In the genomic region with DNA sequence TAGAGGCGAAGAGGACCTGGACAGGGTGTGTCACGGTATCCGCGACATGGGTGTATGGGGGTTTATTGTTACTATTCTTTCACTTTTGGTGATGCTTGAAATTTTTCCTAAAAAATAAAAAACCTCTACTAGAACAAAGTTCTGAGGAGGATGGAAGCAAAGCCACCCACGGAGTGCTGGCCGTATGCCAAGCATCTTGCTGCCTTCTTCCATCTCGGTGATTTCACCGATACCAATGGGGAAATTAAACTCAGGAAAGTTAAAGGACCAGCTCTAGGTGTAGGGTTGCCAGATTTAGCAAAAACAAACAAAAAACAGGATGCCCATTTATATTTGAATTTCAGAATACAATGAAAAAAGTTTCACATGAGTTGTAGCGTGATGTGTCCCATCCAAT, we compare ENCODE assay signal across 1 cellular context.
TF ChIP-seq lines count a peak whose summit lies in the region.

No MANE protein-coding gene starts in this region.

TF ChIP-seq in WTC11, 78 proteins besides CTCF, POLR2A, EP300 and RAD21 (continued from another document):
- TF ChIP-seq PRDM15 (CRISPR knock-in tag; IDR thresholded peaks at IDR 0.05) = no peak
- no peak for TF ChIP-seq USF2 (CRISPR knock-in tag; IDR thresholded peaks at IDR 0.05)
- no peak for TF ChIP-seq SMAD4 (CRISPR knock-in tag; IDR thresholded peaks at IDR 0.05)
- TF ChIP-seq ZNF121 (CRISPR knock-in tag; IDR thresholded peaks at IDR 0.05) = no peak
- TF ChIP-seq, protein P1, sequence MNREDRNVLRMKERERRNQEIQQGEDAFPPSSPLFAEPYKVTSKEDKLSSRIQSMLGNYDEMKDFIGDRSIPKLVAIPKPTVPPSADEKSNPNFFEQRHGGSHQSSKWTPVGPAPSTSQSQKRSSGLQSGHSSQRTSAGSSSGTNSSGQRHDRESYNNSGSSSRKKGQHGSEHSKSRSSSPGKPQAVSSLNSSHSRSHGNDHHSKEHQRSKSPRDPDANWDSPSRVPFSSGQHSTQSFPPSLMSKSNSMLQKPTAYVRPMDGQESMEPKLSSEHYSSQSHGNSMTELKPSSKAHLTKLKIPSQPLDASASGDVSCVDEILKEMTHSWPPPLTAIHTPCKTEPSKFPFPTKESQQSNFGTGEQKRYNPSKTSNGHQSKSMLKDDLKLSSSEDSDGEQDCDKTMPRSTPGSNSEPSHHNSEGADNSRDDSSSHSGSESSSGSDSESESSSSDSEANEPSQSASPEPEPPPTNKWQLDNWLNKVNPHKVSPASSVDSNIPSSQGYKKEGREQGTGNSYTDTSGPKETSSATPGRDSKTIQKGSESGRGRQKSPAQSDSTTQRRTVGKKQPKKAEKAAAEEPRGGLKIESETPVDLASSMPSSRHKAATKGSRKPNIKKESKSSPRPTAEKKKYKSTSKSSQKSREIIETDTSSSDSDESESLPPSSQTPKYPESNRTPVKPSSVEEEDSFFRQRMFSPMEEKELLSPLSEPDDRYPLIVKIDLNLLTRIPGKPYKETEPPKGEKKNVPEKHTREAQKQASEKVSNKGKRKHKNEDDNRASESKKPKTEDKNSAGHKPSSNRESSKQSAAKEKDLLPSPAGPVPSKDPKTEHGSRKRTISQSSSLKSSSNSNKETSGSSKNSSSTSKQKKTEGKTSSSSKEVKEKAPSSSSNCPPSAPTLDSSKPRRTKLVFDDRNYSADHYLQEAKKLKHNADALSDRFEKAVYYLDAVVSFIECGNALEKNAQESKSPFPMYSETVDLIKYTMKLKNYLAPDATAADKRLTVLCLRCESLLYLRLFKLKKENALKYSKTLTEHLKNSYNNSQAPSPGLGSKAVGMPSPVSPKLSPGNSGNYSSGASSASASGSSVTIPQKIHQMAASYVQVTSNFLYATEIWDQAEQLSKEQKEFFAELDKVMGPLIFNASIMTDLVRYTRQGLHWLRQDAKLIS (CRISPR knock-in tag; IDR thresholded peaks at IDR 0.05; ENCODE audit: borderline replicate concordance) = no peak
- TF ChIP-seq CREB1 (CRISPR knock-in tag; IDR thresholded peaks at IDR 0.05) = no peak
- no peak for TF ChIP-seq TCF7 (CRISPR knock-in tag; IDR thresholded peaks at IDR 0.05; ENCODE audit: low read depth)
- TF ChIP-seq ETV6 (CRISPR knock-in tag; IDR thresholded peaks at IDR 0.05) = no peak
